26 cellular contexts compared by ENCODE assay signal in genomic region chr3:55271549-55271948, GRCh38.
"Had no signal": no experiment of that assay in that cellular context is flagged by ENCODE, and none has a peak within 500 bp of the region (broad histone marks: within the 10 kb centered on the region; RNA-seq: fewer than 3 reads in every experiment).

No MANE protein-coding gene starts in this region.

- H3K4me3 ChIP-seq: body of pancreas, Peyer's patch, SJCRH30 had no signal

- H3K27ac ChIP-seq: body of pancreas, Peyer's patch, RWPE1, SJCRH30 had no signal

- H3K9me3 ChIP-seq: body of pancreas, Peyer's patch, SJCRH30, SK-N-SH had no signal

- H3K9ac ChIP-seq: SK-N-SH had no signal

- H3K4me1 Mint-ChIP-seq: activated naive CD4-positive, alpha-beta T cell treated with anti-CD3 and anti-CD28 coated beads, Interleukin-2, amount 50 U/mL, for 24 hours; central memory CD8-positive, alpha-beta T cell had no signal

- H3K27me3 Mint-ChIP-seq: central memory CD8-positive, alpha-beta T cell had no signal

- H3K36me3 ChIP-seq: Peyer's patch, SJCRH30 had no signal

- H3K27ac Mint-ChIP-seq: activated CD8-positive, alpha-beta T cell treated with anti-CD3 and anti-CD28 coated beads, Interleukin-2, amount 10 ng/mL, durations not matched to agents 7 days and 5 days; activated naive CD4-positive, alpha-beta T cell treated with anti-CD3 and anti-CD28 coated beads, Interleukin-2, amount 50 U/mL, for 24 hours had no signal

- H3K36me3 Mint-ChIP-seq: activated naive CD4-positive, alpha-beta T cell treated with anti-CD3 and anti-CD28 coated beads, Interleukin-2, amount 50 U/mL, for 24 hours had no signal

- H3K27me3 ChIP-seq: body of pancreas, Peyer's patch had no signal

- ATAC-seq: activated CD8-positive, alpha-beta T cell treated with anti-CD3 and anti-CD28 coated beads, Interleukin-2, amount 10 ng/mL, durations not matched to agents 7 days and 5 days; body of pancreas had no signal

- H3K4me1 ChIP-seq: body of pancreas, Peyer's patch, SJCRH30 had no signal

- H3K4me2 ChIP-seq: SK-N-SH had no signal

- H3K4me3 Mint-ChIP-seq: activated CD8-positive, alpha-beta T cell treated with anti-CD3 and anti-CD28 coated beads, Interleukin-2, amount 10 ng/mL, durations not matched to agents 7 days and 5 days; activated naive CD4-positive, alpha-beta T cell treated with anti-CD3 and anti-CD28 coated beads, Interleukin-2, amount 50 U/mL, for 24 hours; central memory CD8-positive, alpha-beta T cell had no signal

- DNase-seq: activated CD4-positive, alpha-beta T cell treated with anti-CD3 and anti-CD28 coated beads for 48 hours; activated CD4-positive, alpha-beta T cell treated with anti-CD3 and anti-CD28 coated beads, Interleukin-2, amount 50 U/mL, for 4 hours; activated CD4-positive, CD25-positive, alpha-beta regulatory T cell treated with anti-CD3 and anti-CD28 coated beads, Interleukin-2, amount 50 U/mL, for 72 hours; activated CD8-positive, alpha-beta memory T cell treated with anti-CD3 and anti-CD28 coated beads, Interleukin-2, amount 50 U/mL, for 48 hours; activated CD8-positive, alpha-beta T cell treated with anti-CD3 and anti-CD28 coated beads, Interleukin-2, amount 10 ng/mL, durations not matched to agents 7 days and 5 days; activated naive CD4-positive, alpha-beta T cell; activated T-cell treated with anti-CD3 and anti-CD28 coated beads, Interleukin-2, amount 50 U/mL, for 1 hour; aorta; body of pancreas; KG1; NCI-H1048; NCI-H146; NCI-H187 treated with DMSO at 0.1 percent for 48 hours; NCI-H2081 treated with DMSO at 0.1 percent for 48 hours; NCI-H2227 treated with DMSO at 0.1 percent for 48 hours; NCI-H446 treated with DMSO at 0.1 percent for 48 hours; NCI-H524 treated with DMSO at 0.1 percent for 48 hours; NCI-H82; Peyer's patch; Right ventricle myocardium superior; SK-N-SH; T-helper 1 cell had no signal
